ENCODE assay signal across 19 cellular contexts in the genomic region with DNA sequence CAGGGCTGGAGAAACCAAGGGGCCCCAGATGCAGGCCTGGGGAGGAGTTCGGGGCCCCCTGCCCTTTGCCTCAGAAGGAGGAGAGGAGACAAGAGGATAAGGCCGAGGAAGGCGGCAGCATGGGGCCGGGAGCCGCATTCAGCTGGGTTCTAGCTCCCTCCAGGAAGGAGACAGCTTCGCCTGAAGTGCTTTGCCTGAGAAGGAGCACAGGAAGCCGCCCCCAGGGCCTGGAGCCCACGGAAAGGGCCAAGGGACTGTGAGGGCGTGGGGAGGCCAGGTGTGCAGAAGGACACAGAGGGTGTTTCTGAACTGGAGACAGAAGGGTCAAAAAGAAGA.
A peak's percentile ranks its signal among the peaks of the same experiment; 100 is the strongest.
DNase-seq lines count a peak whose midpoint lies in the region; ATAC-seq, FAIRE-seq and TF ChIP-seq lines count a peak whose summit lies in the region.
"Had no signal": no experiment of that assay in that cellular context is flagged by ENCODE, and none has a peak within 500 bp of the region (broad histone marks: within the 10 kb centered on the region; RNA-seq: fewer than 3 reads in every experiment).

No MANE protein-coding gene starts in this region.

- H2BK20ac ChIP-seq in H1 (ENCODE audit: low read length), result no peak overlapping the region

- H2AFZ ChIP-seq in H1 (ENCODE audit: low read length), result no peak overlapping the region
- H2AFZ ChIP-seq: PC-9 had no signal

- no peak overlapping the region for H3K4ac ChIP-seq in H1 (replicated peaks; ENCODE audit: insufficient read length, low read depth, low read length)

- H3K14ac ChIP-seq in H1 (ENCODE audit: insufficient read length), result no peak overlapping the region

- H4K8ac ChIP-seq in H1 (ENCODE audit: extremely low read depth, insufficient read depth, low read length), result peak overlapping the region; percentile 19; the same call in 1 of the 2 replicates

- H3K27me3 Mint-ChIP-seq in activated CD8-positive, alpha-beta memory T cell treated with anti-CD3 and anti-CD28 coated beads, Interleukin-2, amount 10 ng/mL, durations not matched to agents 7 days and 5 days, result no peaks in the 10 kb centered on the region
- H3K27me3 Mint-ChIP-seq: CD4-positive, CD25-positive, alpha-beta regulatory T cell had no signal

- FAIRE-seq in H1 (lab: Jason Lieb, UNC), result no peak
- FAIRE-seq: GM18507 had no signal

- no peak overlapping the region for H2BK15ac ChIP-seq in H1 (ENCODE audit: low read length)

- H3K9me3 Mint-ChIP-seq in activated CD8-positive, alpha-beta memory T cell treated with anti-CD3 and anti-CD28 coated beads, Interleukin-2, amount 10 ng/mL, durations not matched to agents 7 days and 5 days (ENCODE audit: low read depth), result no peaks in the 10 kb centered on the region
- peaks cover 2% of the 10 kb centered on the region for H3K9me3 Mint-ChIP-seq in stimulated activated effector memory CD8-positive, alpha-beta T cell treated with anti-CD3 and anti-CD28 coated beads, Interleukin-12 subunit alpha, Interleukin-12 subunit beta, amount 100 ng/mL, for 72 hours

- H3K36me3 ChIP-seq in H1 (ENCODE audit: control insufficient read depth in 2 of 4, insufficient read depth in 4 of 4, low read length in 3 of 4), result peaks cover 0 to 25% (median 9%) of the 10 kb centered on the region in 4 experiments; a peak in 6 of 8 replicates

- H3K4me1 ChIP-seq in H1 (replicated peaks in 1 of 4; ENCODE audit: control insufficient read depth in 3 of 4, insufficient read depth in 4 of 4, low read length in 3 of 4), result no peaks in the 10 kb centered on the region
- H3K4me1 ChIP-seq: SJSA1 had no signal

- no peaks in the 10 kb centered on the region for H3K27me3 ChIP-seq in H1 (replicated peaks in 1 of 4; ENCODE audit: control insufficient read depth in 3 of 4, extremely low read depth in 1 of 4, insufficient read depth in 3 of 4, low read length in 3 of 4)
- H3K27me3 ChIP-seq: SJSA1 had no signal

- TF ChIP-seq CTCF in H1 (IDR thresholded peaks at IDR 0.05; ENCODE audit: control extremely low read depth in 1 of 3, insufficient read depth in 1 of 3, low read depth in 1 of 3, low read length in 3 of 3), result no peak

- no peaks in the 10 kb centered on the region; the same call in 1 of the 2 replicates for H3K79me1 ChIP-seq in H1 (ENCODE audit: low read depth, low read length)

- H2BK12ac ChIP-seq in H1 (ENCODE audit: low read depth, low read length), result no peak overlapping the region

- no peak overlapping the region for H3K4me3 ChIP-seq in H1 (ENCODE audit: extremely low read depth in 1 of 4, insufficient read depth in 2 of 4, low read depth in 3 of 4, low read length in 4 of 4)
- H3K4me3 ChIP-seq: PC-9, SJSA1 had no signal

- POLR2A ChIA-PET in H1 (lab: Charles Lee; ENCODE audit: partially characterized antibody), result no interaction called here

- no peak for TF ChIP-seq RAD21 in H1 (IDR thresholded peaks at IDR 0.05 in 1 of 2, conservative IDR thresholded peaks at IDR 0.05 in 1 of 2; ENCODE audit: low read depth in 2 of 2, low read length in 2 of 2)

- H4K20me1 ChIP-seq in H1 (replicated peaks in 1 of 2; ENCODE audit: control insufficient read depth in 1 of 2, insufficient read depth in 2 of 2, low read length in 2 of 2), result peaks cover 2 to 7% of the 10 kb centered on the region in 2 experiments

- H3K4me1 Mint-ChIP-seq in activated CD8-positive, alpha-beta memory T cell treated with anti-CD3 and anti-CD28 coated beads, Interleukin-2, amount 10 ng/mL, durations not matched to agents 7 days and 5 days, result no peaks in the 10 kb centered on the region
- H3K4me1 Mint-ChIP-seq in stimulated activated effector memory CD8-positive, alpha-beta T cell treated with anti-CD3 and anti-CD28 coated beads, Interleukin-12 subunit alpha, Interleukin-12 subunit beta, amount 100 ng/mL, for 72 hours, result peaks cover 5% of the 10 kb centered on the region
- H3K4me1 Mint-ChIP-seq: CD4-positive, CD25-positive, alpha-beta regulatory T cell had no signal

- H3K9ac ChIP-seq in H1 (replicated peaks in 1 of 4; ENCODE audit: extremely low read depth in 1 of 4, low read depth in 3 of 4, low read length in 3 of 4), result no peak overlapping the region

- H4K5ac ChIP-seq in H1 (ENCODE audit: insufficient read length, low read depth, low read length), result no peak overlapping the region

- CTCF ChIA-PET in activated CD8-positive, alpha-beta memory T cell treated with anti-CD3 and anti-CD28 coated beads, Interleukin-2, amount 10 ng/mL, durations not matched to agents 7 days and 5 days (lab: Charles Lee), result interaction anchor here (1.4 to 1.6 kb wide), 2 partner anchors 219 to 221 kb away, joined by 5 to 14 read pairs; no protein-coding TSS in a partner anchor
- CTCF ChIA-PET in H1 (lab: Charles Lee; ENCODE audit: partially characterized antibody), result interaction anchor here (0.7 to 5.8 kb wide), 9 partner anchors 13 to 221 kb away, joined by 3 to 40 read pairs (median 7); no protein-coding TSS in a partner anchor

- no peak overlapping the region for H3K4me2 ChIP-seq in H1 (ENCODE audit: insufficient read depth in 1 of 2, low read depth in 2 of 2, low read length in 2 of 2)
- H3K4me2 ChIP-seq: PC-9 had no signal

- H3K18ac ChIP-seq in H1 (ENCODE audit: extremely low read depth, low read length), result no peak overlapping the region

- H3K79me2 ChIP-seq in H1 (ENCODE audit: control insufficient read depth in 1 of 2, insufficient read depth in 2 of 2, low read length in 2 of 2), result no peaks in the 10 kb centered on the region

- H3K56ac ChIP-seq in H1 (replicated peaks; ENCODE audit: insufficient read length, low read depth, low read length), result no peak overlapping the region

- H3K9me3 ChIP-seq in H1 (ENCODE audit: insufficient read depth in 2 of 2, low read depth in 1 of 2, low read length in 1 of 2), result 0 out of 4 replicates have a peak, but pooled peaks cover 0 to 4% of the 10 kb centered on the region in 2 experiments
- H3K9me3 ChIP-seq: SJSA1 had no signal

- peak; percentile 33 for DNase-seq in activated CD8-positive, alpha-beta memory T cell treated with anti-CD3 and anti-CD28 coated beads, Interleukin-2, amount 50 U/mL, for 48 hours
- no peak for DNase-seq in activated CD8-positive, alpha-beta memory T cell treated with anti-CD3 and anti-CD28 coated beads, Interleukin-2, amount 10 ng/mL, durations not matched to agents 7 days and 5 days
- DNase-seq in H1 (ENCODE audit: low read depth in 1 of 2, low spot score in 2 of 2), result no peak
- no peak for DNase-seq in stimulated activated effector memory CD8-positive, alpha-beta T cell treated with anti-CD3 and anti-CD28 coated beads, Interleukin-12 subunit alpha, Interleukin-12 subunit beta, amount 100 ng/mL, for 72 hours (ENCODE audit: low spot score in 2 of 2)
- no peak for DNase-seq in HPDE6-E6E7 (ENCODE audit: extremely low spot score)
- no peak for DNase-seq in hypothalamus (lab: John Stamatoyannopoulos, UW)
- DNase-seq: NCI-H1092, NCI-H1417 treated with DMSO at 0.1 percent for 48 hours, NCI-H1694 treated with DMSO at 0.1 percent for 48 hours, NCI-H2081, NCI-H2227 treated with DMSO at 0.1 percent for 48 hours, NCI-H526 treated with DMSO at 0.1 percent for 48 hours, PC-9, Right ventricle myocardium superior, RPMI8226 had no signal

- H3K4me3 Mint-ChIP-seq in activated CD8-positive, alpha-beta memory T cell treated with anti-CD3 and anti-CD28 coated beads, Interleukin-2, amount 10 ng/mL, durations not matched to agents 7 days and 5 days, result no peak overlapping the region
- H3K4me3 Mint-ChIP-seq in stimulated activated effector memory CD8-positive, alpha-beta T cell treated with anti-CD3 and anti-CD28 coated beads, Interleukin-12 subunit alpha, Interleukin-12 subunit beta, amount 100 ng/mL, for 72 hours, result no peak overlapping the region
- H3K4me3 Mint-ChIP-seq: CD4-positive, CD25-positive, alpha-beta regulatory T cell had no signal

- no peak overlapping the region for H4K91ac ChIP-seq in H1 (replicated peaks; ENCODE audit: insufficient read length, low read length)

- no peaks in the 10 kb centered on the region for H3K23me2 ChIP-seq in H1 (ENCODE audit: low read depth, low read length)

- no peak for TF ChIP-seq EP300 in H1 (IDR thresholded peaks at IDR 0.05; ENCODE audit: borderline replicate concordance in 1 of 2, low read depth in 2 of 2, low read length in 2 of 2)

- H2BK120ac ChIP-seq in H1 (replicated peaks; ENCODE audit: low read depth, low read length), result no peak overlapping the region

- H2AK5ac ChIP-seq in H1 (ENCODE audit: low read depth, low read length), result no peak overlapping the region

- no peak for ATAC-seq in activated CD8-positive, alpha-beta memory T cell treated with anti-CD3 and anti-CD28 coated beads, Interleukin-2, amount 10 ng/mL, durations not matched to agents 7 days and 5 days
- ATAC-seq in HG03432 (IDR thresholded peaks at IDR 0.05; ENCODE audit: unreplicated experiment), result peak; percentile 3
- ATAC-seq in stimulated activated effector memory CD8-positive, alpha-beta T cell treated with anti-CD3 and anti-CD28 coated beads, Interleukin-12 subunit alpha, Interleukin-12 subunit beta, amount 100 ng/mL, for 72 hours, result no peak

- H2BK5ac ChIP-seq in H1 (ENCODE audit: low read depth, low read length), result no peak overlapping the region

- no peaks in the 10 kb centered on the region for H3K36me3 Mint-ChIP-seq in activated CD8-positive, alpha-beta memory T cell treated with anti-CD3 and anti-CD28 coated beads, Interleukin-2, amount 10 ng/mL, durations not matched to agents 7 days and 5 days
- H3K36me3 Mint-ChIP-seq in stimulated activated effector memory CD8-positive, alpha-beta T cell treated with anti-CD3 and anti-CD28 coated beads, Interleukin-12 subunit alpha, Interleukin-12 subunit beta, amount 100 ng/mL, for 72 hours, result no peaks in the 10 kb centered on the region
- H3K36me3 Mint-ChIP-seq: CD4-positive, CD25-positive, alpha-beta regulatory T cell had no signal

- WGBS in H1 (ENCODE audit: extremely low coverage in 1 of 2, insufficient coverage in 1 of 2, insufficient read length in 1 of 2, insufficient replicate concordance in 2 of 2, low coverage in 1 of 2, low lambda C conversion rate in 2 of 2, missing lambda C conversion rate in 1 of 2), 2 experiments, result 85% methylated on average over 9 of the region's 9 CpGs; no CpG with 5 or more reads in 1 of the 2 experiments

- H3K27ac ChIP-seq in H1 (ENCODE audit: low read depth, low read length), result no peak overlapping the region
- H3K27ac ChIP-seq: PC-9, SJSA1 had no signal

- no peak overlapping the region for H3K27ac Mint-ChIP-seq in activated CD8-positive, alpha-beta memory T cell treated with anti-CD3 and anti-CD28 coated beads, Interleukin-2, amount 10 ng/mL, durations not matched to agents 7 days and 5 days
- peak overlapping the region; percentile 84 for H3K27ac Mint-ChIP-seq in stimulated activated effector memory CD8-positive, alpha-beta T cell treated with anti-CD3 and anti-CD28 coated beads, Interleukin-12 subunit alpha, Interleukin-12 subunit beta, amount 100 ng/mL, for 72 hours
- H3K27ac Mint-ChIP-seq: CD4-positive, CD25-positive, alpha-beta regulatory T cell had no signal

- no peak for TF ChIP-seq POLR2A in H1 (IDR thresholded peaks at IDR 0.05; ENCODE audit: control extremely low read depth in 1 of 2, low read depth in 2 of 2, low read length in 2 of 2)

- no peak overlapping the region for H3K23ac ChIP-seq in H1 (ENCODE audit: insufficient read length)

TF ChIP-seq in H1, 55 proteins besides CTCF, POLR2A, EP300 and RAD21 (continues in another document):
- TF ChIP-seq TCF12 (IDR thresholded peaks at IDR 0.05; ENCODE audit: low read depth, low read length), result no peak
- no peak for TF ChIP-seq HDAC6 (IDR thresholded peaks at IDR 0.05; ENCODE audit: low read depth, low read length)
- TF ChIP-seq SIRT6 (IDR thresholded peaks at IDR 0.05; ENCODE audit: low read length), result no peak
